ENCODE assay signal across 1 cellular context in genomic region chr14:105974902-105975301, GRCh38.
TF ChIP-seq lines count a peak whose summit lies in the region.

No MANE protein-coding gene starts in this region.

TF ChIP-seq in HCT116, 20 proteins besides CTCF, POLR2A, EP300 and RAD21 (continued from another document):
- TF ChIP-seq ZBTB33 (IDR thresholded peaks at IDR 0.05; ENCODE audit: extremely low read depth, insufficient replicate concordance, low read length) (no peak), SP1 (IDR thresholded peaks at IDR 0.05; ENCODE audit: low read depth) (no peak), CBX3 (IDR thresholded peaks at IDR 0.05; ENCODE audit: low read depth) (no peak), CEBPB (IDR thresholded peaks at IDR 0.05; ENCODE audit: low read depth) (no peak), EZH2 (IDR thresholded peaks at IDR 0.05) (no peak), FOSL1 (IDR thresholded peaks at IDR 0.05; ENCODE audit: low read depth) (no peak)
